8 cellular contexts compared by ENCODE assay signal in the genomic region with DNA sequence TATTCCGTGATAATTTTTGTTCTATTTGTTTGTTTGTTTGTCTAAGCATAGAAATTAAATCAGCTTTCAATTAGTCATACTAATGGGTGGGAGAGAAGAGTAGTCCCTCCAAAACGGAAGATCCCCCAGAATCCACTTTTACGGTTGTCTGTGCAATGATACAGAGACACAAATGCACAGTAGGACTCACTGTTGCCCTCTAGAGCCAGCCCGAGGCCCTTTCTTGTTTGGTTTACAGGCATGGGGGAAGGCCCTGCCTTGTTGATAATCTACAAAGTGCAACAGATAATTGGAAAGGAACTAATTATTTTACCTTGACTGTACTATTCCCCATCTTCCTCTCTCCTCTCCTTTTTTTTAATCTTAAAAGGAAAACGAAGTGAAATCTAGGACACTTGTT.
DNase-seq lines count a peak whose midpoint lies in the region; ATAC-seq, FAIRE-seq and TF ChIP-seq lines count a peak whose summit lies in the region.

No MANE protein-coding gene starts in this region.

- ATAC-seq in GM18498 (IDR thresholded peaks at IDR 0.05; ENCODE audit: unreplicated experiment) (no peak), aorta (ENCODE audit: low FRiP score) (no peak)

- no peak overlapping the region for H3K27ac ChIP-seq in CD8-positive, alpha-beta memory T cell (ENCODE audit: low read depth, low read length)
- no peak overlapping the region for H3K27ac ChIP-seq in aorta (ENCODE audit: low read depth in 1 of 2, low read length in 2 of 2)

- intact Hi-C loops in aorta (cut with DNase I) = no loop called here

- POLR2A ChIA-PET in CD8-positive, alpha-beta memory T cell (lab: Charles Lee) = no interaction called here

- H3K4me3 Mint-ChIP-seq in CD8-positive, alpha-beta memory T cell = peak overlapping the region; percentile 15 to 83 (median 67)
- H3K4me3 Mint-ChIP-seq in HFFc6 = no peak overlapping the region

- no peaks in the 10 kb centered on the region for H3K9me3 Mint-ChIP-seq in CD8-positive, alpha-beta memory T cell
- no peaks in the 10 kb centered on the region for H3K9me3 Mint-ChIP-seq in HFFc6

- H3K9me3 ChIP-seq in CD8-positive, alpha-beta memory T cell (ENCODE audit: low read length) = no peaks in the 10 kb centered on the region
- H3K9me3 ChIP-seq in aorta (ENCODE audit: control insufficient read depth, low read length) = no peaks in the 10 kb centered on the region

- no peaks in the 10 kb centered on the region for H3K27me3 ChIP-seq in CD8-positive, alpha-beta memory T cell (ENCODE audit: insufficient read depth, low read length, poor library complexity, severe bottlenecking)
- H3K27me3 ChIP-seq in bronchial epithelial cell (ENCODE audit: control insufficient read depth, insufficient read depth, low read length) = no peaks in the 10 kb centered on the region
- H3K27me3 ChIP-seq in aorta (ENCODE audit: control insufficient read depth in 1 of 2, insufficient read depth in 2 of 2, low read length in 1 of 2) = no peaks in the 10 kb centered on the region

- peak; percentile 34 to 69 (median 47) for DNase-seq in CD8-positive, alpha-beta memory T cell
- no peak for DNase-seq in HFFc6
- DNase-seq in SW480 (ENCODE audit: low spot score) = peak; percentile 43
- peak; percentile 42 for DNase-seq in bronchial epithelial cell (ENCODE audit: low read depth)
- peak; percentile 12 for DNase-seq in midbrain (lab: John Stamatoyannopoulos, UW)
- no peak for DNase-seq in aorta
- no peak for DNase-seq in OCI-M2 (lab: John Stamatoyannopoulos, UW; ENCODE audit: unreplicated experiment)

- CTCF ChIA-PET in CD8-positive, alpha-beta memory T cell (lab: Charles Lee) = interaction anchor here (1.0 to 3.9 kb wide), 7 partner anchors 10 to 70 kb away, joined by 3 to 17 read pairs (median 3); no protein-coding TSS in a partner anchor

- no peak overlapping the region for H3K4me3 ChIP-seq in CD8-positive, alpha-beta memory T cell (ENCODE audit: low read length)
- no peak overlapping the region for H3K4me3 ChIP-seq in bronchial epithelial cell (ENCODE audit: low read depth, low read length)
- H3K4me3 ChIP-seq in aorta (ENCODE audit: low read length in 2 of 2) = no peak overlapping the region

- TF ChIP-seq CTCF in HFFc6 (IDR thresholded peaks at IDR 0.05) (peak; percentile 64), bronchial epithelial cell (IDR thresholded peaks at IDR 0.05; ENCODE audit: insufficient read depth, low read length, severe bottlenecking) (peak; percentile 68)

- no peaks in the 10 kb centered on the region for H3K36me3 ChIP-seq in CD8-positive, alpha-beta memory T cell (ENCODE audit: insufficient read depth, low read length)
- H3K36me3 ChIP-seq in bronchial epithelial cell (ENCODE audit: control insufficient read depth, insufficient read depth, low read length) (no peaks in the 10 kb centered on the region), aorta (ENCODE audit: control insufficient read depth in 1 of 2, insufficient read depth in 2 of 2, low read length in 1 of 2) (no peaks in the 10 kb centered on the region)

- 52 to 55% methylated on average over 5 of the region's 5 CpGs for WGBS in aorta, 2 donors

- H3K4me1 ChIP-seq in CD8-positive, alpha-beta memory T cell (ENCODE audit: insufficient read depth, low read length) = peaks cover 37% of the 10 kb centered on the region
- H3K4me1 ChIP-seq in aorta (ENCODE audit: control insufficient read depth in 1 of 2, insufficient read depth in 2 of 2, low read length in 2 of 2) = no peaks in the 10 kb centered on the region

- H3K4me1 Mint-ChIP-seq in CD8-positive, alpha-beta memory T cell = peaks cover 59 to 76% (median 60%) of the 10 kb centered on the region in 3 donors
- H3K4me1 Mint-ChIP-seq in HFFc6 (ENCODE audit: low read depth) = peaks cover 6% of the 10 kb centered on the region; the same call in 1 of the 2 replicates

- peaks cover 0 to 5% of the 10 kb centered on the region in 2 donors for H3K27me3 Mint-ChIP-seq in CD8-positive, alpha-beta memory T cell
- peaks cover 41% of the 10 kb centered on the region for H3K27me3 Mint-ChIP-seq in HFFc6 (ENCODE audit: insufficient read depth)

- peak overlapping the region; percentile 89 to 98 (median 94) for H3K27ac Mint-ChIP-seq in CD8-positive, alpha-beta memory T cell
- no peak overlapping the region for H3K27ac Mint-ChIP-seq in HFFc6

- no peak for FAIRE-seq in bronchial epithelial cell (lab: Jason Lieb, UNC)

- H3K36me3 Mint-ChIP-seq in CD8-positive, alpha-beta memory T cell = no peaks in the 10 kb centered on the region
- no peaks in the 10 kb centered on the region for H3K36me3 Mint-ChIP-seq in HFFc6 (ENCODE audit: low read depth)

Comparison
In these comparisons a context has a peak if more than half of its experiments do, and no peak if none do; other contexts are left out.
1. DNase-seq: peak in CD8-positive, alpha-beta memory T cell (5 of 5), SW480 (single experiment), bronchial epithelial cell (single experiment) and midbrain (single experiment); none in HFFc6 (single experiment), aorta (0 of 2) and OCI-M2 (single experiment).